8 cellular contexts compared by ENCODE assay signal in genomic region chr17:17994271-17994670, GRCh38. TPM values are rescaled to one million over a fixed set of nuclear protein-coding genes. Genes with fewer than 3 reads are reported as not detected.
DNase-seq lines count a peak whose midpoint lies in the region; ATAC-seq, FAIRE-seq and TF ChIP-seq lines count a peak whose summit lies in the region.

No MANE protein-coding gene starts in this region.

- H3K18ac ChIP-seq in mesendoderm (ENCODE audit: low read length) = no peak overlapping the region

- H3K23ac ChIP-seq in mesendoderm (ENCODE audit: low read length) = no peak overlapping the region

- TF ChIP-seq CTCF in D721Med (IDR thresholded peaks at IDR 0.05; ENCODE audit: insufficient read depth, missing control alignments) (peak; percentile 16), astrocyte of the spinal cord (IDR thresholded peaks at IDR 0.05; ENCODE audit: low read depth, low read length) (peak; percentile 56)

- DNase-seq in D721Med (ENCODE audit: insufficient read length, low spot score) (no peak), NAMALWA (ENCODE audit: low spot score) (peak; percentile 30), astrocyte of the spinal cord (ENCODE audit: low read depth, low spot score) (peak; percentile 27), mesendoderm (peak; percentile 84), occipital lobe (lab: John Stamatoyannopoulos, UW) (no peak)
- no peak for DNase-seq in activated CD4-positive, CD25-positive, alpha-beta regulatory T cell (lab: John Stamatoyannopoulos, UW)

- no peak overlapping the region for H2BK15ac ChIP-seq in mesendoderm (replicated peaks; ENCODE audit: low read depth)

- H3K79me2 ChIP-seq in mesendoderm (ENCODE audit: control insufficient read depth, insufficient read depth, low read length) = no peaks in the 10 kb centered on the region

- H3K9ac ChIP-seq in mesendoderm (ENCODE audit: low read length) = no peak overlapping the region

- H4K5ac ChIP-seq in mesendoderm (ENCODE audit: low read length) = no peak overlapping the region

- in situ Hi-C loops in astrocyte of the spinal cord (cut with HindIII; ENCODE audit: low sequenced_read_pairs) = no loop called here

- no peak overlapping the region for H2BK5ac ChIP-seq in mesendoderm (ENCODE audit: low read length)

- no peak overlapping the region for H3K4ac ChIP-seq in mesendoderm (ENCODE audit: low read depth, low read length)

- H3K4me3 ChIP-seq in astrocyte of the spinal cord (ENCODE audit: low read depth, low read length) (no peak overlapping the region), mesendoderm (ENCODE audit: low read length) (no peak overlapping the region)

- no CpG with 5 or more reads among the region's 13 CpGs for WGBS in mesendoderm (ENCODE audit: extremely low coverage, insufficient coverage, low lambda C conversion rate)

- no peak overlapping the region for H4K8ac ChIP-seq in mesendoderm (ENCODE audit: low read depth, low read length)

- no peak overlapping the region for H3K56ac ChIP-seq in mesendoderm (ENCODE audit: low read length)

- no peak overlapping the region for H2BK120ac ChIP-seq in mesendoderm (ENCODE audit: low read depth, low read length)

- ATAC-seq in HG03045 (IDR thresholded peaks at IDR 0.05; ENCODE audit: unreplicated experiment) = no peak
- ATAC-seq in GM18502 (IDR thresholded peaks at IDR 0.05; ENCODE audit: poor library complexity, unreplicated experiment) = no peak

- no peak overlapping the region for H3K27ac ChIP-seq in mesendoderm (ENCODE audit: low read depth, low read length)

- no peaks in the 10 kb centered on the region for H3K79me1 ChIP-seq in mesendoderm (ENCODE audit: low read length)

- no peaks in the 10 kb centered on the region for H3K4me1 ChIP-seq in mesendoderm (ENCODE audit: control insufficient read depth, low read depth, low read length)

- no peak for FAIRE-seq in D721Med (lab: Jason Lieb, UNC)

- no peak overlapping the region for H3K4me2 ChIP-seq in mesendoderm (ENCODE audit: low read length)

- no peak overlapping the region for H2AK5ac ChIP-seq in mesendoderm (ENCODE audit: low read length)

- no peaks in the 10 kb centered on the region for H3K27me3 ChIP-seq in mesendoderm (ENCODE audit: insufficient read depth, low read length, poor library complexity)

- no peaks in the 10 kb centered on the region for H3K36me3 ChIP-seq in mesendoderm (ENCODE audit: control insufficient read depth, insufficient read depth, low read length)

RNA-seq across cellular contexts. Expression of gene DRC3, which starts 21.6 kb away (rescaled TPM):
- 0.13 TPM for polyA plus RNA-seq in mesendoderm (2013, experiment 1 of 2)
- 0.13 TPM for polyA plus RNA-seq in mesendoderm (2013, experiment 2 of 2)
- 2.0 TPM for total RNA-seq in occipital lobe

RNA-seq across cellular contexts. Expression of gene TOM1L2, which starts 22.1 kb away (rescaled TPM):
- polyA plus RNA-seq in mesendoderm (2013, experiment 1 of 2) = 4.7 TPM
- polyA plus RNA-seq in mesendoderm (2013, experiment 2 of 2) = 5.2 TPM
- total RNA-seq in occipital lobe = 17.8 TPM

RNA-seq across cellular contexts. Expression of gene ATPAF2, which starts 44.7 kb away (rescaled TPM):
- 15.1 TPM for polyA plus RNA-seq in mesendoderm (2013, experiment 1 of 2)
- polyA plus RNA-seq in mesendoderm (2013, experiment 2 of 2) = 15.9 TPM
- 27.6 TPM for total RNA-seq in occipital lobe

RNA-seq across cellular contexts. Expression of gene GID4, which starts 44.9 kb away (rescaled TPM):
- polyA plus RNA-seq in mesendoderm (2013, experiment 1 of 2) = 5.5 TPM
- polyA plus RNA-seq in mesendoderm (2013, experiment 2 of 2) = 4.6 TPM
- 9.0 TPM for total RNA-seq in occipital lobe

Comparison
In these comparisons a context has a peak if more than half of its experiments do, and no peak if none do; other contexts are left out.
1. DNase-seq: peak in NAMALWA (single experiment), astrocyte of the spinal cord (single experiment) and mesendoderm (single experiment); none in D721Med (single experiment), activated CD4-positive, CD25-positive, alpha-beta regulatory T cell (0 of 4) and occipital lobe (single experiment).